In genomic region chr15:62344806-62345539, GRCh38 we compare ENCODE assay signal across 8 cellular contexts. TPM values are rescaled to one million over a fixed set of nuclear protein-coding genes. Genes with fewer than 3 reads are reported as not detected.
DNase-seq lines count a peak whose midpoint lies in the region; ATAC-seq, FAIRE-seq and TF ChIP-seq lines count a peak whose summit lies in the region.

No MANE protein-coding gene starts in this region.

- CTCF ChIA-PET in AG04449 (lab: Yijun Ruan, JAX), result interaction anchor here (0.5 to 1.7 kb wide), 11 partner anchors 9 to 393 kb away, joined by 3 to 4 read pairs (median 3); no protein-coding TSS in a partner anchor

- H3K27me3 ChIP-seq in Loucy (ENCODE audit: insufficient read depth, low read length, poor library complexity, severe bottlenecking), result no peaks in the 10 kb centered on the region
- H3K27me3 ChIP-seq in WERI-Rb-1 (ENCODE audit: insufficient read depth, low read depth, severe bottlenecking), result no peaks in the 10 kb centered on the region
- H3K27me3 ChIP-seq in bronchial epithelial cell (ENCODE audit: control insufficient read depth, insufficient read depth, low read length), result no peaks in the 10 kb centered on the region
- H3K27me3 ChIP-seq in left lung, result no peaks in the 10 kb centered on the region

- intact Hi-C loops in left lung (cut with DNase I), result no loop called here

- H3K9me3 ChIP-seq in Loucy (ENCODE audit: insufficient read depth, low read depth, low read length), result no peaks in the 10 kb centered on the region
- no peaks in the 10 kb centered on the region for H3K9me3 ChIP-seq in WERI-Rb-1 (ENCODE audit: severe bottlenecking)
- H3K9me3 ChIP-seq in left lung, result no peaks in the 10 kb centered on the region

- H3K4me1 ChIP-seq in Loucy (ENCODE audit: insufficient read depth, low read length, poor library complexity, severe bottlenecking), result no peaks in the 10 kb centered on the region
- H3K4me1 ChIP-seq in left lung, result no peaks in the 10 kb centered on the region

- H3K9ac ChIP-seq in Loucy (ENCODE audit: low read depth, low read length, poor library complexity, severe bottlenecking), result no peak overlapping the region

- no peak overlapping the region for H3K4me3 ChIP-seq in AG04449 (ENCODE audit: low read depth, low read length)
- no peak overlapping the region for H3K4me3 ChIP-seq in Loucy (ENCODE audit: low read length, poor library complexity, severe bottlenecking)
- peak overlapping the region; percentile 37 for H3K4me3 ChIP-seq in WERI-Rb-1 (ENCODE audit: low read depth, low read length)
- no peak overlapping the region for H3K4me3 ChIP-seq in bronchial epithelial cell (ENCODE audit: low read depth, low read length)
- H3K4me3 ChIP-seq in left lung, result no peak overlapping the region

- H3K9me2 ChIP-seq in Loucy (replicated peaks; ENCODE audit: low read depth, low read length), result no peaks in the 10 kb centered on the region

- H3K79me2 ChIP-seq in Loucy (ENCODE audit: insufficient read depth, low read length), result no peaks in the 10 kb centered on the region

- H3K27ac ChIP-seq in WERI-Rb-1 (peak overlapping the region; percentile 23; the same call in 1 of the 2 replicates), left lung (no peak overlapping the region)

- POLR2A ChIA-PET in AG04449 (lab: Yijun Ruan, JAX), result no interaction called here

- H4K20me1 ChIP-seq in Loucy (ENCODE audit: insufficient read depth, low read length, poor library complexity, severe bottlenecking), result no peaks in the 10 kb centered on the region

- no peaks in the 10 kb centered on the region for H3F3A ChIP-seq in Loucy (ENCODE audit: low read depth)

- no peak overlapping the region for H3K4me2 ChIP-seq in Loucy (ENCODE audit: low read depth, low read length, poor library complexity, severe bottlenecking)

- DNase-seq in AG04449 (ENCODE audit: low read depth, low spot score) (no peak), WERI-Rb-1 (peak; percentile 84), bronchial epithelial cell (ENCODE audit: low read depth) (peak; percentile 58), left lung (peak; percentile 52 to 78), DMS79 treated with DMSO at 0.1 percent for 48 hours (lab: John Stamatoyannopoulos, UW) (no peak)
- peak; percentile 2 for DNase-seq in stimulated activated CD8-positive, alpha-beta memory T cell treated with anti-CD3 and anti-CD28 coated beads, Interleukin-12 subunit alpha, Interleukin-12 subunit beta, amount 100 ng/mL, for 24 hours (ENCODE audit: extremely low read depth)

- FAIRE-seq in bronchial epithelial cell (lab: Jason Lieb, UNC), result no peak

- H3K36me3 ChIP-seq in Loucy (ENCODE audit: insufficient read depth, low read length) (no peaks in the 10 kb centered on the region), WERI-Rb-1 (no peaks in the 10 kb centered on the region), bronchial epithelial cell (ENCODE audit: control insufficient read depth, insufficient read depth, low read length) (no peaks in the 10 kb centered on the region), left lung (no peaks in the 10 kb centered on the region)

- peak; percentile 35 for TF ChIP-seq CTCF in AG04449 (IDR thresholded peaks at IDR 0.05; ENCODE audit: insufficient read depth, low read length, missing control alignments)
- TF ChIP-seq CTCF in Loucy (conservative IDR thresholded peaks at IDR 0.05; ENCODE audit: low read length), result peak; percentile 79
- TF ChIP-seq CTCF in WERI-Rb-1 (IDR thresholded peaks at IDR 0.05; ENCODE audit: low read depth, low read length), result peak; percentile 83
- peak; percentile 89 for TF ChIP-seq CTCF in bronchial epithelial cell (IDR thresholded peaks at IDR 0.05; ENCODE audit: insufficient read depth, low read length, severe bottlenecking)
- peak; percentile 46 to 59 for TF ChIP-seq CTCF in left lung (IDR thresholded peaks at IDR 0.05)

- ATAC-seq in GM19372 (IDR thresholded peaks at IDR 0.05; ENCODE audit: low read depth, unreplicated experiment) (peak; percentile 92), left lung (peak; percentile 97)

- 0 out of 2 replicates have a peak overlapping the region, but pooled peaks have one; percentile 32 for H2AFZ ChIP-seq in Loucy (ENCODE audit: low read length)

RNA-seq across cellular contexts. Expression of gene TLN2, which starts 45.4 kb away (rescaled TPM):
- total RNA-seq in bronchial epithelial cell, result 4.7 and 14.1 TPM in 2 replicates
- 10 to 100 TPM; 10.8 to 15.2 TPM for total RNA-seq in left lung

Comparison
In these comparisons a context has a peak if more than half of its experiments do, and no peak if none do; other contexts are left out.
1. DNase-seq: peak in WERI-Rb-1 (single experiment), bronchial epithelial cell (single experiment), left lung (2 of 2) and stimulated activated CD8-positive, alpha-beta memory T cell treated with anti-CD3 and anti-CD28 coated beads, Interleukin-12 subunit alpha, Interleukin-12 subunit beta, amount 100 ng/mL, for 24 hours (single experiment); none in AG04449 (single experiment) and DMS79 treated with DMSO at 0.1 percent for 48 hours (single experiment).
2. CTCF ChIP-seq: peak in every context shown above with its lines; median percentile 89 in bronchial epithelial cell; 83 in WERI-Rb-1; 79 in Loucy; 52 in left lung; 35 in AG04449.